8 cellular contexts compared by ENCODE assay signal in genomic region chr2:101699191-101699938, GRCh38. TPM values are rescaled to one million over a fixed set of nuclear protein-coding genes. Genes with fewer than 3 reads are reported as not detected.
A peak's percentile ranks its signal among the peaks of the same experiment; 100 is the strongest.
DNase-seq lines count a peak whose midpoint lies in the region; TF ChIP-seq lines count a peak whose summit lies in the region.

No MANE protein-coding gene starts in this region.

- peak; percentile 36 for DNase-seq in central memory CD4-positive, alpha-beta T cell
- DNase-seq in NCI-H187 treated with DMSO at 0.1 percent for 48 hours (lab: John Stamatoyannopoulos, UW) (no peak), SK-N-DZ (ENCODE audit: low spot score) (no peak), GM19240 (ENCODE audit: insufficient read length, low spot score) (no peak), globus pallidus (ENCODE audit: low spot score) (no peak)

- H4K20me1 ChIP-seq in BLaER1 (peaks cover 62% of the 10 kb centered on the region), Loucy (ENCODE audit: insufficient read depth, low read length, poor library complexity, severe bottlenecking) (peaks cover 46% of the 10 kb centered on the region)

- no peaks in the 10 kb centered on the region for H3K27me3 ChIP-seq in BLaER1
- H3K27me3 ChIP-seq in Loucy (ENCODE audit: insufficient read depth, low read length, poor library complexity, severe bottlenecking) = no peaks in the 10 kb centered on the region
- no peaks in the 10 kb centered on the region for H3K27me3 ChIP-seq in mucosa of rectum (ENCODE audit: control insufficient read depth in 2 of 2, insufficient read depth in 2 of 2, low read length in 2 of 2)

- peaks cover 55% of the 10 kb centered on the region for H3K4me1 ChIP-seq in BLaER1
- peaks cover 50% of the 10 kb centered on the region for H3K4me1 ChIP-seq in Loucy (ENCODE audit: insufficient read depth, low read length, poor library complexity, severe bottlenecking)
- peaks cover 13 to 16% of the 10 kb centered on the region in 2 donors for H3K4me1 ChIP-seq in mucosa of rectum (ENCODE audit: control insufficient read depth in 2 of 2, insufficient read depth in 2 of 2, low read length in 2 of 2)

- H3K9me2 ChIP-seq in Loucy (replicated peaks; ENCODE audit: low read depth, low read length) = no peaks in the 10 kb centered on the region

- no peaks in the 10 kb centered on the region for H3F3A ChIP-seq in Loucy (ENCODE audit: low read depth)

- H3K36me3 ChIP-seq in BLaER1 = peaks cover 23% of the 10 kb centered on the region
- no peaks in the 10 kb centered on the region for H3K36me3 ChIP-seq in Loucy (ENCODE audit: insufficient read depth, low read length)
- H3K36me3 ChIP-seq in mucosa of rectum (ENCODE audit: control insufficient read depth in 2 of 2, insufficient read depth in 2 of 2, low read length in 2 of 2) = peaks cover 0 to 2% of the 10 kb centered on the region in 2 donors

- H3K27ac ChIP-seq in BLaER1 (peak overlapping the region; percentile 100), mucosa of rectum (ENCODE audit: low read depth in 2 of 2, low read length in 2 of 2) (no peak overlapping the region)

- no peak for TF ChIP-seq CTCF in Loucy (conservative IDR thresholded peaks at IDR 0.05; ENCODE audit: low read length)

- H3K4me3 ChIP-seq in BLaER1 = peak overlapping the region; percentile 95
- H3K4me3 ChIP-seq in Loucy (ENCODE audit: low read length, poor library complexity, severe bottlenecking) = peak overlapping the region; percentile 97
- peak overlapping the region; percentile 76 to 86 for H3K4me3 ChIP-seq in mucosa of rectum (ENCODE audit: low read length in 2 of 2)

- H3K4me2 ChIP-seq in BLaER1 (peak overlapping the region; percentile 94), Loucy (ENCODE audit: low read depth, low read length, poor library complexity, severe bottlenecking) (peak overlapping the region; percentile 98)

- H3K79me2 ChIP-seq in Loucy (ENCODE audit: insufficient read depth, low read length) = peaks cover 64% of the 10 kb centered on the region

- H3K9ac ChIP-seq in BLaER1 (peak overlapping the region; percentile 100), Loucy (ENCODE audit: low read depth, low read length, poor library complexity, severe bottlenecking) (peak overlapping the region; percentile 97), mucosa of rectum (ENCODE audit: low read depth in 1 of 2, low read length in 2 of 2) (peak overlapping the region; percentile 47 to 76)

- H3K9me3 ChIP-seq in BLaER1 (peaks cover 11% of the 10 kb centered on the region; the same call in 1 of the 2 replicates), Loucy (ENCODE audit: insufficient read depth, low read depth, low read length) (no peaks in the 10 kb centered on the region), mucosa of rectum (ENCODE audit: control insufficient read depth in 2 of 2, low read length in 2 of 2) (no peaks in the 10 kb centered on the region)

- H2AFZ ChIP-seq in Loucy (ENCODE audit: low read length) = no peak overlapping the region

RNA-seq across cellular contexts. Expression of gene MAP4K4, which starts 1.9 kb away (rescaled TPM):
- polyA plus RNA-seq in SK-N-DZ (2014; cell fraction: cytosol; rRNA removed) = 48.1 and 53.7 TPM in 2 replicates
- polyA plus RNA-seq in SK-N-DZ (2014; cell fraction: nucleus; rRNA removed) = 111 and 181 TPM in 2 replicates
